ENCODE assay signal across 19 cellular contexts in genomic region chr19:577439-578392, GRCh38. TPM values are rescaled to one million over a fixed set of nuclear protein-coding genes. Genes with fewer than 3 reads are reported as not detected.
DNase-seq lines count a peak whose midpoint lies in the region; ATAC-seq and TF ChIP-seq lines count a peak whose summit lies in the region.
"Had no signal": no experiment of that assay in that cellular context is flagged by ENCODE, and none has a peak within 500 bp of the region (broad histone marks: within the 10 kb centered on the region; RNA-seq: fewer than 3 reads in every experiment).

No MANE protein-coding gene starts in this region.

- H3K4me1 Mint-ChIP-seq in HFFc6 (ENCODE audit: low read depth) = peaks cover 29% of the 10 kb centered on the region
- peaks cover 38% of the 10 kb centered on the region for H3K4me1 Mint-ChIP-seq in chondrocyte (ENCODE audit: low read depth)
- H3K4me1 Mint-ChIP-seq in neural progenitor cell = peaks cover 23% of the 10 kb centered on the region

- H3K4me1 ChIP-seq in neural progenitor cell = peaks cover 20% of the 10 kb centered on the region
- peaks cover 9% of the 10 kb centered on the region; the same call in 1 of the 2 replicates for H3K4me1 ChIP-seq in SJCRH30
- H3K4me1 ChIP-seq: parathyroid adenoma had no signal

- H3F3A ChIP-seq in neural progenitor cell (ENCODE audit: low read depth) = peaks cover 32% of the 10 kb centered on the region

- peaks cover 79% of the 10 kb centered on the region for H3K79me2 ChIP-seq in neural progenitor cell (ENCODE audit: low read depth)

- no peak overlapping the region for H3K4me2 ChIP-seq in neural progenitor cell

- DNase-seq in HFFc6 = no peak
- no peak for DNase-seq in chondrocyte (ENCODE audit: low spot score)
- no peak for DNase-seq in neural progenitor cell (ENCODE audit: low spot score)
- DNase-seq in SJCRH30 = no peak
- DNase-seq in NCI-H345 treated with DMSO at 0.1 percent for 48 hours (lab: John Stamatoyannopoulos, UW; ENCODE audit: unreplicated experiment) = no peak
- DNase-seq: activated CD8-positive, alpha-beta memory T cell treated with anti-CD3 and anti-CD28 coated beads, Interleukin-2, amount 50 U/mL, for 48 hours; activated gamma-delta T cell treated with Interleukin-2 at 50 U/mL for 16 hours; GDM1; GOT3; NCI-H1694; stimulated activated naive CD4-positive, alpha-beta T cell; T-helper 9 cell had no signal

- H3K27ac Mint-ChIP-seq in HFFc6 (no peak overlapping the region), chondrocyte (ENCODE audit: unreplicated experiment) (peak overlapping the region; percentile 54), neural progenitor cell (no peak overlapping the region)

- H3K4me3 ChIP-seq in neural progenitor cell (no peak overlapping the region), SJCRH30 (no peak overlapping the region)
- H3K4me3 ChIP-seq: upper lobe of left lung had no signal

- H3K4me3 Mint-ChIP-seq in HFFc6 (no peak overlapping the region), chondrocyte (ENCODE audit: unreplicated experiment) (no peak overlapping the region), neural progenitor cell (no peak overlapping the region)
- H3K4me3 Mint-ChIP-seq: B cell had no signal

- no peak overlapping the region for H3K9ac ChIP-seq in neural progenitor cell
- H3K9ac ChIP-seq: parathyroid adenoma had no signal

- H3K36me3 Mint-ChIP-seq in HFFc6 (ENCODE audit: low read depth) (0 out of 2 replicates have a peak, but pooled peaks cover 1% of the 10 kb centered on the region), chondrocyte (ENCODE audit: low read depth) (no peaks in the 10 kb centered on the region), neural progenitor cell (peaks cover 2% of the 10 kb centered on the region)

- H3K36me3 ChIP-seq in neural progenitor cell (no peaks in the 10 kb centered on the region), SJCRH30 (peaks cover 45% of the 10 kb centered on the region)

- no peaks in the 10 kb centered on the region for H3K9me3 Mint-ChIP-seq in HFFc6
- H3K9me3 Mint-ChIP-seq in chondrocyte (ENCODE audit: low read depth) = no peaks in the 10 kb centered on the region
- no peaks in the 10 kb centered on the region for H3K9me3 Mint-ChIP-seq in neural progenitor cell

- H3K27me3 Mint-ChIP-seq in HFFc6 (ENCODE audit: insufficient read depth) (peaks cover 2% of the 10 kb centered on the region; the same call in 1 of the 2 replicates), chondrocyte (ENCODE audit: low read depth) (no peaks in the 10 kb centered on the region), neural progenitor cell (ENCODE audit: insufficient read depth, low read depth) (peaks cover 5% of the 10 kb centered on the region)
- H3K27me3 Mint-ChIP-seq: B cell had no signal

- H3K27ac ChIP-seq in neural progenitor cell (peak overlapping the region; percentile 1), SJCRH30 (no peak overlapping the region)
- H3K27ac ChIP-seq: parathyroid adenoma, upper lobe of left lung had no signal

- peaks cover 97% of the 10 kb centered on the region for H4K20me1 ChIP-seq in neural progenitor cell (ENCODE audit: low read depth)

- TF ChIP-seq CTCF in HFFc6 (IDR thresholded peaks at IDR 0.05) (peak; percentile 25), chondrocyte (IDR thresholded peaks at IDR 0.05) (peak; percentile 9), neural progenitor cell (IDR thresholded peaks at IDR 0.05) (no peak)

- H2AFZ ChIP-seq in neural progenitor cell (replicated peaks) = no peak overlapping the region
- H2AFZ ChIP-seq: parathyroid adenoma had no signal

- ATAC-seq in HG03097 (IDR thresholded peaks at IDR 0.05; ENCODE audit: low FRiP score, unreplicated experiment) = no peak
- ATAC-seq: left lobe of liver had no signal

- H3K9me3 ChIP-seq in neural progenitor cell (ENCODE audit: low read depth) (no peaks in the 10 kb centered on the region), SJCRH30 (replicated peaks) (no peaks in the 10 kb centered on the region)
- H3K9me3 ChIP-seq: upper lobe of left lung had no signal

- H3K27me3 ChIP-seq in neural progenitor cell (no peaks in the 10 kb centered on the region), SJCRH30 (no peaks in the 10 kb centered on the region)
- H3K27me3 ChIP-seq: upper lobe of left lung had no signal

RNA-seq across cellular contexts. Expression of gene BSG, which starts 5.3 kb away (rescaled TPM):
- total RNA-seq in HFFc6 (2021; fragmentation: NEBNext Ultra II Directional; extraction: Animal tissue kit (Norgen Biotek cat#: 25700)) = 100 to 1,000 TPM; 422 to 534 (median 465) TPM
- total RNA-seq in chondrocyte (440 to 503 TPM (median 452 TPM) in 3 replicates), neural progenitor cell (ENCODE audit: low replicate concordance) (330 and 913 TPM in 2 replicates)
- 546 and 582 TPM in 2 replicates for total RNA-seq in SJCRH30 (2014; rRNA removed; shearing (Covaris generic))

RNA-seq across cellular contexts. Expression of gene HCN2, which starts 12.0 kb away (rescaled TPM):
- 1 to 10 TPM; 2.8 to 3.6 (median 3.1) TPM for total RNA-seq in HFFc6 (2021; fragmentation: NEBNext Ultra II Directional; extraction: Animal tissue kit (Norgen Biotek cat#: 25700))
- 6.2 to 6.8 TPM (median 6.7 TPM) in 3 replicates for total RNA-seq in chondrocyte
- 0.06 TPM in 1 of 2 replicates, not detected in the other for total RNA-seq in neural progenitor cell (ENCODE audit: low replicate concordance)
- 0.14 and 0.30 TPM in 2 replicates for total RNA-seq in SJCRH30 (2014; rRNA removed; shearing (Covaris generic))

RNA-seq across cellular contexts. Expression of gene GZMM, which starts 33.9 kb away (rescaled TPM):
- under 1 TPM in 1 of 6 experiments, not detected in 5; 0.24 TPM for total RNA-seq in HFFc6 (2021; fragmentation: NEBNext Ultra II Directional; extraction: Animal tissue kit (Norgen Biotek cat#: 25700))
- total RNA-seq in chondrocyte (not detected in 3 replicates), neural progenitor cell (ENCODE audit: low replicate concordance) (not detected in 2 replicates)
- not detected in 2 replicates for total RNA-seq in SJCRH30 (2014; rRNA removed; shearing (Covaris generic))
- total RNA-seq: B cell, cerebellum, NCI-H460 had no signal

RNA-seq across cellular contexts. Expression of gene CDC34, which starts 46.2 kb away (rescaled TPM):
- 10 to 100 TPM; 63.8 to 79.9 (median 64.6) TPM for total RNA-seq in HFFc6 (2021; fragmentation: NEBNext Ultra II Directional; extraction: Animal tissue kit (Norgen Biotek cat#: 25700))
- total RNA-seq in chondrocyte = 41.4 to 71.1 TPM (median 66.9 TPM) in 3 replicates
- total RNA-seq in neural progenitor cell (ENCODE audit: low replicate concordance) = 42.5 and 92.6 TPM in 2 replicates
- 76.2 and 92.3 TPM in 2 replicates for total RNA-seq in SJCRH30 (2014; rRNA removed; shearing (Covaris generic))

RNA-seq across cellular contexts. Expression of gene POLRMT, which starts 55.6 kb away (rescaled TPM):
- total RNA-seq in HFFc6 (2021; fragmentation: NEBNext Ultra II Directional; extraction: Animal tissue kit (Norgen Biotek cat#: 25700)) = 10 to 100 TPM; 29.9 to 44.2 (median 34.7) TPM
- total RNA-seq in chondrocyte (27.3 to 35.8 TPM (median 35.5 TPM) in 3 replicates), neural progenitor cell (ENCODE audit: low replicate concordance) (14.1 and 68.6 TPM in 2 replicates)
- 27.0 and 29.6 TPM in 2 replicates for total RNA-seq in SJCRH30 (2014; rRNA removed; shearing (Covaris generic))
